In the genomic region with DNA sequence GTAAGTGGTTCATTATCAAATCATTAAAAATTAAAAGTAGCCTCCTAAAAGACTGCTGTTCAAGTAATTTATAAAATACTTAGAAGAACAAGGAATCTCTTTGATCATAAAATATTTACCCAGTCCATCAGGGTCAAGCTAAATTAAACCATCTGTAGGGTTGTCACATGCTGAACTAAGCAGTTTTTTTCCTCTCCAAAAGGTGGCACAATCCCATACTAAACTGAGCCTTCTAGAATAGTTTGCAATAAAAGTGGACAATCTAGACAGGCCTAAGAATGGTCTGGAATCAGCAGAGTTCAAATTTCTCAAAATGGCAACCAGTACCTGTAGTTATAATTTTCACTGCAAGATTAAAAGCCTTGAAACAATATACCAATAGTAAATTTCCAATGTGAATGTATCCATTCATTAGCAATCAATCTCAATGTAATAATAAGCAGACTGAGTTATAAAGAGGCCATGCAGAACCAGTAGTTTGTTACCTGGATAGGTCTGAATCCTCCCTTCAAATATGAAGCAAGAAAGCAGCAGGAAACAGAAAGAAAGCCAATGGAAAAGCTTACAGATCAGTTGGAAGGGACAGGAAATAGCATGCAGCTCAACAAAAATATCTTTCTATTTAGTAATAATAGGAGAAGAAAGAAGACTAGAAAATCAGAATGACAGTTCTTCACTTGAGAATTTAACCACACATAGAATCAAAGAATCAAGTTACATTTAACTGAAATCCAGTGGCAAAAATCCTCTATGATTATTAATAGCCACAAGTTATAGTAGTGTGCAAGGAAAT, we compare ENCODE assay signal across 8 cellular contexts.
DNase-seq lines count a peak whose midpoint lies in the region; ATAC-seq, FAIRE-seq and TF ChIP-seq lines count a peak whose summit lies in the region.

No MANE protein-coding gene starts in this region.

- no peaks in the 10 kb centered on the region for H3K9me3 Mint-ChIP-seq in naive B cell

- no peaks in the 10 kb centered on the region for H3K27me3 ChIP-seq in dorsolateral prefrontal cortex

- H3K36me3 Mint-ChIP-seq in naive B cell, result peaks cover 0 to 6% of the 10 kb centered on the region in 2 donors

- TF ChIP-seq POLR2A in NB4 (IDR thresholded peaks at IDR 0.05; ENCODE audit: extremely low read depth, insufficient read length) (no peak), GM12891 (IDR thresholded peaks at IDR 0.05; ENCODE audit: low read depth, low read length) (no peak)

- TF ChIP-seq CTCF in NB4 (IDR thresholded peaks at IDR 0.05; ENCODE audit: low read depth, low read length), result no peak
- peak in 50 of 56 donors; percentile 20 to 69 (median 44) for TF ChIP-seq CTCF in dorsolateral prefrontal cortex (IDR thresholded peaks at IDR 0.05 in 54 of 56, conservative IDR thresholded peaks at IDR 0.05 in 2 of 56; ENCODE audit: low read depth in 1 of 56, partially characterized antibody in 56 of 56)

- peak overlapping the region in 12 of 59 donors; percentile 5 to 68 (median 39) for H3K27ac ChIP-seq in dorsolateral prefrontal cortex

- H3K27me3 Mint-ChIP-seq in naive B cell, result no peaks in the 10 kb centered on the region

- H3K4me1 Mint-ChIP-seq in naive B cell, result peaks cover 0 to 3% (median 0%) of the 10 kb centered on the region in 3 donors

- DNase-seq in DMS53 treated with DMSO at 0.1 percent for 48 hours (lab: John Stamatoyannopoulos, UW; ENCODE audit: unreplicated experiment) (peak; percentile 17), NB4 (ENCODE audit: low read depth) (peak; percentile 31), dorsolateral prefrontal cortex (no peak), naive B cell (no peak), T-helper 1 cell (no peak), GM12891 (ENCODE audit: insufficient read length, low spot score) (no peak)

- ATAC-seq in naive B cell (ENCODE audit: low read depth in 2 of 2) (no peak), GM18868 (IDR thresholded peaks at IDR 0.05; ENCODE audit: unreplicated experiment) (no peak), HG02678 (IDR thresholded peaks at IDR 0.05; ENCODE audit: unreplicated experiment) (no peak)

- no peak overlapping the region for H3K4me3 ChIP-seq in NB4 (ENCODE audit: low read depth, low read length)
- H3K4me3 ChIP-seq in dorsolateral prefrontal cortex, result no peak overlapping the region

- no peak overlapping the region for H3K4me3 Mint-ChIP-seq in naive B cell

- H3K27ac Mint-ChIP-seq in naive B cell, result peak overlapping the region in 4 of 6 donors; percentile 15 to 63 (median 22)

- intact Hi-C loops in dorsolateral prefrontal cortex (cut with DNase I), result loop anchor here (5.0 to 10.0 kb wide), 6 partner anchors 133 to 287 kb away; a partner anchor contains a TSS

- FAIRE-seq in GM12891 (lab: Jason Lieb, UNC), result no peak

TF ChIP-seq in GM12891, 5 proteins besides CTCF, POLR2A, EP300 and RAD21:
- TF ChIP-seq POLR2AphosphoS5 (IDR thresholded peaks at IDR 0.05; ENCODE audit: low read depth, low read length) (no peak), TAF1 (IDR thresholded peaks at IDR 0.05; ENCODE audit: low read depth, low read length) (no peak), POU2F2 (IDR thresholded peaks at IDR 0.05; ENCODE audit: low read depth, low read length) (no peak), SPI1 (IDR thresholded peaks at IDR 0.05; ENCODE audit: low read depth, low read length) (no peak), PAX5 (IDR thresholded peaks at IDR 0.05; ENCODE audit: insufficient read depth, low read length, severe bottlenecking) (no peak)

Comparison
In these comparisons a context has a peak if more than half of its experiments do, and no peak if none do; other contexts are left out.
1. DNase-seq: peak in DMS53 treated with DMSO at 0.1 percent for 48 hours (single experiment) and NB4 (single experiment); none in dorsolateral prefrontal cortex (0 of 10), naive B cell (single experiment), T-helper 1 cell (0 of 5) and GM12891 (single experiment).